Comparison of ENCODE assay signal across 15 cellular contexts in the genomic region with DNA sequence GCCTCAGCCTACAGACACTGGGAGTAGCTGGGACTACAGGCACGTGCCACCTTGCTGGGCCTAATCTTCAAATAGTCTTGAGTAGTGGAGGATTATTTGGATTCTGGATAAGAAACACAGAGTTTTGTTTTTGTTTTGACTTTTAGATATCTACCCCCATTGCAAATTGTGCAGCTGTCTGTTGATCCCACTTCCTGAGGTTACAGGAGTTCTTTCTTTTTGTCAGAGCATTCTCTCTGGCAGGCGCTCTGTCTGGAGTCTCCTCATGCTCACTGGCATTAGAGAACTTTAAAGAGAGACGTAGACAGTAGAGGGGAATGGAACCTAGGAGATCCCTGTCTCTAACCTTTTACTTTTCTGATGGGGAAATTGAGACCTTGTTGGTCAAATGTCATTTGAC. TPM values are rescaled to one million over a fixed set of nuclear protein-coding genes. Genes with fewer than 3 reads are reported as not detected.
A peak's percentile ranks its signal among the peaks of the same experiment; 100 is the strongest.
DNase-seq lines count a peak whose midpoint lies in the region; ATAC-seq and TF ChIP-seq lines count a peak whose summit lies in the region.
"Had no signal": no experiment of that assay in that cellular context is flagged by ENCODE, and none has a peak within 500 bp of the region (broad histone marks: within the 10 kb centered on the region; RNA-seq: fewer than 3 reads in every experiment).

No MANE protein-coding gene starts in this region.

- H3K4ac ChIP-seq in mesendoderm (ENCODE audit: low read depth, low read length): no peak overlapping the region

- WGBS in mesendoderm (ENCODE audit: extremely low coverage, insufficient coverage, low lambda C conversion rate): no CpG with 5 or more reads among the region's 3 CpGs

- DNase-seq in SJCRH30: peak in 1 of 2 experiments; percentile 65
- no peak for DNase-seq in mesendoderm
- DNase-seq in omental fat pad (ENCODE audit: low spot score): no peak
- DNase-seq in T-helper 2 cell treated with Interferon-gamma antibody and Interleukin-4, amounts not matched to agents 5 μg/mL and 100 μg/mL, for 36 hours (ENCODE audit: low spot score): no peak
- DNase-seq: C1 segment of cervical spinal cord, HCEC 1CT, KBM-7, MM.1S, NCI-H187 treated with DMSO at 0.1 percent for 48 hours, NCI-H446, SHP77 had no signal

- peaks cover 12% of the 10 kb centered on the region for H3K27me3 Mint-ChIP-seq in T-helper 2 cell treated with Interferon-gamma antibody and Interleukin-4, amounts not matched to agents 5 μg/mL and 100 μg/mL, for 36 hours (ENCODE audit: low read depth)

- no peaks in the 10 kb centered on the region for H3K9me3 Mint-ChIP-seq in T-helper 2 cell treated with Interferon-gamma antibody and Interleukin-4, amounts not matched to agents 5 μg/mL and 100 μg/mL, for 36 hours

- H3K18ac ChIP-seq in mesendoderm (ENCODE audit: low read length): peak overlapping the region; percentile 7

- peaks cover 30% of the 10 kb centered on the region for H3K4me1 Mint-ChIP-seq in T-helper 2 cell treated with Interferon-gamma antibody and Interleukin-4, amounts not matched to agents 5 μg/mL and 100 μg/mL, for 36 hours (ENCODE audit: low read depth)

- H3K4me3 ChIP-seq in SJCRH30 (no peak overlapping the region), mesendoderm (ENCODE audit: low read length) (no peak overlapping the region), skeletal muscle satellite cell (ENCODE audit: low read length) (no peak overlapping the region)
- H3K4me3 ChIP-seq: GM12878 had no signal

- H3K27ac ChIP-seq in KOPT-K1 (ENCODE audit: low read depth, low read length, poor library complexity, severe bottlenecking) (peak overlapping the region; percentile 18), SJCRH30 (peak overlapping the region; percentile 62; the same call in 1 of the 2 replicates), mesendoderm (ENCODE audit: low read depth, low read length) (no peak overlapping the region)

- H4K8ac ChIP-seq in mesendoderm (ENCODE audit: low read depth, low read length): no peak overlapping the region

- H3K79me1 ChIP-seq in mesendoderm (ENCODE audit: low read length): no peaks in the 10 kb centered on the region

- H2BK5ac ChIP-seq in mesendoderm (ENCODE audit: low read length): no peak overlapping the region

- no peak overlapping the region for H4K5ac ChIP-seq in mesendoderm (ENCODE audit: low read length)

- H3K36me3 Mint-ChIP-seq in T-helper 2 cell treated with Interferon-gamma antibody and Interleukin-4, amounts not matched to agents 5 μg/mL and 100 μg/mL, for 36 hours (ENCODE audit: low read depth): peaks cover 5% of the 10 kb centered on the region

- no peak overlapping the region for H3K56ac ChIP-seq in mesendoderm (ENCODE audit: low read length)

- peaks cover 10% of the 10 kb centered on the region for H3K9me3 ChIP-seq in KOPT-K1 (ENCODE audit: insufficient read depth, low read length, poor library complexity, severe bottlenecking)
- no peaks in the 10 kb centered on the region for H3K9me3 ChIP-seq in SJCRH30 (replicated peaks)
- H3K9me3 ChIP-seq in skeletal muscle satellite cell (replicated peaks; ENCODE audit: low read length): no peaks in the 10 kb centered on the region

- no peak overlapping the region for H3K4me3 Mint-ChIP-seq in T-helper 2 cell treated with Interferon-gamma antibody and Interleukin-4, amounts not matched to agents 5 μg/mL and 100 μg/mL, for 36 hours

- no peak overlapping the region for H2AK5ac ChIP-seq in mesendoderm (ENCODE audit: low read length)

- no peak overlapping the region for H2BK15ac ChIP-seq in mesendoderm (replicated peaks; ENCODE audit: low read depth)

- H3K79me2 ChIP-seq in mesendoderm (ENCODE audit: control insufficient read depth, insufficient read depth, low read length): no peaks in the 10 kb centered on the region

- peaks cover 20% of the 10 kb centered on the region for H3K4me1 ChIP-seq in SJCRH30
- H3K4me1 ChIP-seq in mesendoderm (ENCODE audit: control insufficient read depth, low read depth, low read length): no peaks in the 10 kb centered on the region
- peaks cover 26% of the 10 kb centered on the region for H3K4me1 ChIP-seq in skeletal muscle satellite cell (ENCODE audit: control insufficient read depth, insufficient read depth, low read length)

- H3K36me3 ChIP-seq in KOPT-K1 (ENCODE audit: insufficient read depth, low read length): no peaks in the 10 kb centered on the region
- H3K36me3 ChIP-seq in SJCRH30: no peaks in the 10 kb centered on the region
- H3K36me3 ChIP-seq in mesendoderm (ENCODE audit: control insufficient read depth, insufficient read depth, low read length): no peaks in the 10 kb centered on the region
- H3K36me3 ChIP-seq in skeletal muscle satellite cell (ENCODE audit: insufficient read depth, low read length): no peaks in the 10 kb centered on the region

- TF ChIP-seq CTCF in omental fat pad (IDR thresholded peaks at IDR 0.05): no peak

- no peak overlapping the region for H3K27ac Mint-ChIP-seq in T-helper 2 cell treated with Interferon-gamma antibody and Interleukin-4, amounts not matched to agents 5 μg/mL and 100 μg/mL, for 36 hours

- no peaks in the 10 kb centered on the region for H3K27me3 ChIP-seq in SJCRH30
- H3K27me3 ChIP-seq in mesendoderm (ENCODE audit: insufficient read depth, low read length, poor library complexity): no peaks in the 10 kb centered on the region
- no peaks in the 10 kb centered on the region for H3K27me3 ChIP-seq in skeletal muscle satellite cell (ENCODE audit: control insufficient read depth, insufficient read depth, low read length)

- H2BK120ac ChIP-seq in mesendoderm (ENCODE audit: low read depth, low read length): no peak overlapping the region

- no peak overlapping the region for H3K9ac ChIP-seq in mesendoderm (ENCODE audit: low read length)
- H3K9ac ChIP-seq in skeletal muscle satellite cell (ENCODE audit: low read depth, low read length): peak overlapping the region; percentile 10

- ATAC-seq in omental fat pad (ENCODE audit: low FRiP score) (no peak), GM19328 (IDR thresholded peaks at IDR 0.05; ENCODE audit: unreplicated experiment) (no peak)
- ATAC-seq: GM12878 had no signal

- no peak overlapping the region for H3K4me2 ChIP-seq in mesendoderm (ENCODE audit: low read length)
- H3K4me2 ChIP-seq in skeletal muscle satellite cell (ENCODE audit: low read length): no peak overlapping the region

- H3K23ac ChIP-seq in mesendoderm (ENCODE audit: low read length): no peak overlapping the region

RNA-seq across cellular contexts. Expression of a gene that starts 7.8 kb away (rescaled TPM):
- total RNA-seq in SJCRH30 (2014; rRNA removed; shearing (Covaris generic)): 0.05 TPM in 1 of 2 replicates, not detected in the other
- 1.0 TPM for polyA plus RNA-seq in mesendoderm (2013, experiment 1 of 2)
- 1.3 TPM for polyA plus RNA-seq in mesendoderm (2013, experiment 2 of 2)
- under 0.01 and 0.25 TPM in 2 replicates for total RNA-seq in skeletal muscle satellite cell (2012; rRNA removed)
- total RNA-seq in omental fat pad: 1 to 10 TPM in 1 of 4 donors, under 1 TPM in 3; 0.13 to 1.2 (median 0.22) TPM
- total RNA-seq: GM12878 had no signal
- polyA plus RNA-seq: GM12878 had no signal

RNA-seq across cellular contexts. Expression of a gene that starts 12.3 kb away (rescaled TPM):
- total RNA-seq in SJCRH30 (2014; rRNA removed; shearing (Covaris generic)): 6.9 and 7.9 TPM in 2 replicates
- polyA plus RNA-seq in mesendoderm (2013, experiment 1 of 2): 2.5 TPM
- 2.6 TPM for polyA plus RNA-seq in mesendoderm (2013, experiment 2 of 2)
- total RNA-seq in skeletal muscle satellite cell (2012; rRNA removed): 15.5 and 45.9 TPM in 2 replicates
- 10 to 100 TPM; 26.3 to 49.6 (median 34.5) TPM for total RNA-seq in omental fat pad
- total RNA-seq: GM12878 had no signal
- polyA plus RNA-seq: GM12878 had no signal
